1 cellular context compared by ENCODE assay signal in the genomic region with DNA sequence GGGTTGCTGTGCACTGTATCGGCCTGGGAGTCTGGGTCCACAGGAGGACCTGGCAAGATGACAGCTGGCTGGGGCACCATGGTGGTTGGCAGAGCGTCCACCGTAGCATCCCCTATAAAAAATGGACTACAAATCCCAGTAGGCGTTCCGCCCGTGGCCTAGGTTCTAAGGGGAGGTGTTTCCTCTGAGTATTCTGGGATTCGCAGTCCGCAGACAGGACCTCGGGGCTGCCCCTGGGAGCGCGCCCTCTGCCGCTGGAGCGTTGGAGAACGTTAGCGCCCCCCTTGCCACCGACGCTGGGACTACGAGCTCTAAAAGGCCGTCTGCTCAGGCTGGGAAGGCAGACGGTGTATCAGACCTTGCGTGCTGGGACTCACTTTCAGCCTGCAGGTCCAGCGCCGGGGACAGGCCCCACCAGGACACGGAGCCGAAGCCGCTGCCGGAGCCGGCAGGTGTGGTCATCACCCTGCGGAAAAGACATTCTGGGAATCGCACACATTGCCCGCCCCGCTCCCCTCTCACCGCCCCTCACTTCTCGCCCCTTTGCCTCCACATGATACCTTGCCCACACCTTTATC.
A peak's percentile ranks its signal among the peaks of the same experiment; 100 is the strongest.
TF ChIP-seq lines count a peak whose summit lies in the region.

No MANE protein-coding gene starts in this region.

TF ChIP-seq in SK-N-SH, 30 proteins besides CTCF, POLR2A, EP300 and RAD21 (continued from another document):
- TF ChIP-seq, protein P1, sequence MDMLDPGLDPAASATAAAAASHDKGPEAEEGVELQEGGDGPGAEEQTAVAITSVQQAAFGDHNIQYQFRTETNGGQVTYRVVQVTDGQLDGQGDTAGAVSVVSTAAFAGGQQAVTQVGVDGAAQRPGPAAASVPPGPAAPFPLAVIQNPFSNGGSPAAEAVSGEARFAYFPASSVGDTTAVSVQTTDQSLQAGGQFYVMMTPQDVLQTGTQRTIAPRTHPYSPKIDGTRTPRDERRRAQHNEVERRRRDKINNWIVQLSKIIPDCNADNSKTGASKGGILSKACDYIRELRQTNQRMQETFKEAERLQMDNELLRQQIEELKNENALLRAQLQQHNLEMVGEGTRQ (IDR thresholded peaks at IDR 0.05; ENCODE audit: borderline replicate concordance, low read depth, low read length): no peak
- TF ChIP-seq, protein P2, sequence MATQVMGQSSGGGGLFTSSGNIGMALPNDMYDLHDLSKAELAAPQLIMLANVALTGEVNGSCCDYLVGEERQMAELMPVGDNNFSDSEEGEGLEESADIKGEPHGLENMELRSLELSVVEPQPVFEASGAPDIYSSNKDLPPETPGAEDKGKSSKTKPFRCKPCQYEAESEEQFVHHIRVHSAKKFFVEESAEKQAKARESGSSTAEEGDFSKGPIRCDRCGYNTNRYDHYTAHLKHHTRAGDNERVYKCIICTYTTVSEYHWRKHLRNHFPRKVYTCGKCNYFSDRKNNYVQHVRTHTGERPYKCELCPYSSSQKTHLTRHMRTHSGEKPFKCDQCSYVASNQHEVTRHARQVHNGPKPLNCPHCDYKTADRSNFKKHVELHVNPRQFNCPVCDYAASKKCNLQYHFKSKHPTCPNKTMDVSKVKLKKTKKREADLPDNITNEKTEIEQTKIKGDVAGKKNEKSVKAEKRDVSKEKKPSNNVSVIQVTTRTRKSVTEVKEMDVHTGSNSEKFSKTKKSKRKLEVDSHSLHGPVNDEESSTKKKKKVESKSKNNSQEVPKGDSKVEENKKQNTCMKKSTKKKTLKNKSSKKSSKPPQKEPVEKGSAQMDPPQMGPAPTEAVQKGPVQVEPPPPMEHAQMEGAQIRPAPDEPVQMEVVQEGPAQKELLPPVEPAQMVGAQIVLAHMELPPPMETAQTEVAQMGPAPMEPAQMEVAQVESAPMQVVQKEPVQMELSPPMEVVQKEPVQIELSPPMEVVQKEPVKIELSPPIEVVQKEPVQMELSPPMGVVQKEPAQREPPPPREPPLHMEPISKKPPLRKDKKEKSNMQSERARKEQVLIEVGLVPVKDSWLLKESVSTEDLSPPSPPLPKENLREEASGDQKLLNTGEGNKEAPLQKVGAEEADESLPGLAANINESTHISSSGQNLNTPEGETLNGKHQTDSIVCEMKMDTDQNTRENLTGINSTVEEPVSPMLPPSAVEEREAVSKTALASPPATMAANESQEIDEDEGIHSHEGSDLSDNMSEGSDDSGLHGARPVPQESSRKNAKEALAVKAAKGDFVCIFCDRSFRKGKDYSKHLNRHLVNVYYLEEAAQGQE (IDR thresholded peaks at IDR 0.05; ENCODE audit: low read depth, low read length): no peak
- TF ChIP-seq RXRA (IDR thresholded peaks at IDR 0.05; ENCODE audit: borderline replicate concordance, low read depth): no peak
- TF ChIP-seq, protein P3, sequence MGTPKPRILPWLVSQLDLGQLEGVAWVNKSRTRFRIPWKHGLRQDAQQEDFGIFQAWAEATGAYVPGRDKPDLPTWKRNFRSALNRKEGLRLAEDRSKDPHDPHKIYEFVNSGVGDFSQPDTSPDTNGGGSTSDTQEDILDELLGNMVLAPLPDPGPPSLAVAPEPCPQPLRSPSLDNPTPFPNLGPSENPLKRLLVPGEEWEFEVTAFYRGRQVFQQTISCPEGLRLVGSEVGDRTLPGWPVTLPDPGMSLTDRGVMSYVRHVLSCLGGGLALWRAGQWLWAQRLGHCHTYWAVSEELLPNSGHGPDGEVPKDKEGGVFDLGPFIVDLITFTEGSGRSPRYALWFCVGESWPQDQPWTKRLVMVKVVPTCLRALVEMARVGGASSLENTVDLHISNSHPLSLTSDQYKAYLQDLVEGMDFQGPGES (IDR thresholded peaks at IDR 0.05; ENCODE audit: low read depth, low read length): no peak
- no peak for TF ChIP-seq FOXJ3 (CRISPR knock-in tag; IDR thresholded peaks at IDR 0.05)
- no peak for TF ChIP-seq RCOR1 (IDR thresholded peaks at IDR 0.05; ENCODE audit: low read length)
- TF ChIP-seq GATA2 (CRISPR knock-in tag; IDR thresholded peaks at IDR 0.05): no peak
- no peak for TF ChIP-seq JUND (IDR thresholded peaks at IDR 0.05)
- TF ChIP-seq TCF12 (IDR thresholded peaks at IDR 0.05): no peak
- peak; percentile 54 for TF ChIP-seq GABPA (IDR thresholded peaks at IDR 0.05; ENCODE audit: low read depth)
- TF ChIP-seq NRF1 (IDR thresholded peaks at IDR 0.05; ENCODE audit: low read depth, low read length): no peak
- peak; percentile 46 for TF ChIP-seq CHD2 (IDR thresholded peaks at IDR 0.05; ENCODE audit: low read length, partially characterized antibody)
- TF ChIP-seq EZH2phosphoT487 (IDR thresholded peaks at IDR 0.05; ENCODE audit: borderline replicate concordance, low read depth): no peak
- TF ChIP-seq, protein P4, sequence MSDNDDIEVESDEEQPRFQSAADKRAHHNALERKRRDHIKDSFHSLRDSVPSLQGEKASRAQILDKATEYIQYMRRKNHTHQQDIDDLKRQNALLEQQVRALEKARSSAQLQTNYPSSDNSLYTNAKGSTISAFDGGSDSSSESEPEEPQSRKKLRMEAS (IDR thresholded peaks at IDR 0.05; ENCODE audit: low read depth): no peak; the same call in 1 of the 2 replicates
- TF ChIP-seq MEF2A (IDR thresholded peaks at IDR 0.05; ENCODE audit: borderline replicate concordance, low read depth): no peak
- peak; percentile 72 for TF ChIP-seq FOXM1 (IDR thresholded peaks at IDR 0.05; ENCODE audit: low read depth)
- TF ChIP-seq NFIC (IDR thresholded peaks at IDR 0.05; ENCODE audit: borderline replicate concordance): no peak
- peak; percentile 25; the same call in 1 of the 2 replicates for TF ChIP-seq ELF1 (IDR thresholded peaks at IDR 0.05)
